In the genomic region with DNA sequence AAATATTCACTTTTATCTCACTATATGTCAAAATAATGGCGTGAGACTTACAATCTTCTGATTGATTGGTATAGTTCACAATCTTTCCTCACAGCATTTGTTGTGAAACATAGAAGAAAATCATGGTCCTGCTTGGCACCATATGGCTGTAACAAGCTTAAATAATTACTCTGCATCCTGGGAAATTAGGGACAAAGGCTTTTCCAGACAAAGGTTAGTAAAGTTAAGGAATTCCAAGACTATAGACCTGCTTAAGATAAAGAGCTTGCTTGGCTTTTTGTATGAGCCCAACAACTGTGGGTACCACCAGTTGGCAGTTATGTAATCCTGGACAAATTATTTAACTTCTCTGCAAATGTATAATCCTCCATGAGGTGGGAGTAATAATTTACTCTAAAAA, we compare ENCODE assay signal across 20 cellular contexts. TPM values are rescaled to one million over a fixed set of nuclear protein-coding genes. Genes with fewer than 3 reads are reported as not detected.
DNase-seq lines count a peak whose midpoint lies in the region; ATAC-seq, FAIRE-seq and TF ChIP-seq lines count a peak whose summit lies in the region.
"Had no signal": no experiment of that assay in that cellular context is flagged by ENCODE, and none has a peak within 500 bp of the region (broad histone marks: within the 10 kb centered on the region; RNA-seq: fewer than 3 reads in every experiment).

No MANE protein-coding gene starts in this region.

- no peak overlapping the region for H2BK15ac ChIP-seq in mesendoderm (replicated peaks; ENCODE audit: low read depth)

- H3K4me3 Mint-ChIP-seq in T-helper 17 cell = no peak overlapping the region
- H3K4me3 Mint-ChIP-seq: CD4-positive, alpha-beta T cell; HFFc6 had no signal

- H3K4me3 ChIP-seq in breast epithelium (peak overlapping the region in 1 of 3 donors; percentile 20), mammary epithelial cell (replicated peaks in 1 of 3; ENCODE audit: insufficient read depth in 1 of 3, low read depth in 2 of 3, low read length in 3 of 3) (no peak overlapping the region), mesendoderm (ENCODE audit: low read length) (no peak overlapping the region), sigmoid colon (no peak overlapping the region)
- H3K4me3 ChIP-seq: A549 had no signal

- peaks cover 3% of the 10 kb centered on the region for H3K4me1 Mint-ChIP-seq in T-helper 17 cell

- no peak for FAIRE-seq in RCC 7860 (lab: Jason Lieb, UNC)
- FAIRE-seq: A549, D721Med, GM12892, GM18507 had no signal

- H3K9me3 ChIP-seq in breast epithelium = no peaks in the 10 kb centered on the region
- no peaks in the 10 kb centered on the region for H3K9me3 ChIP-seq in mammary epithelial cell (replicated peaks; ENCODE audit: insufficient read depth, low read length)
- H3K9me3 ChIP-seq in sigmoid colon = no peaks in the 10 kb centered on the region
- H3K9me3 ChIP-seq in T-helper 17 cell (ENCODE audit: control insufficient read depth, low read length, poor library complexity, severe bottlenecking) = no peaks in the 10 kb centered on the region
- H3K9me3 ChIP-seq: A549, Caco-2 had no signal

- TF ChIP-seq EP300 in sigmoid colon (IDR thresholded peaks at IDR 0.05) = no peak

- H3K27ac Mint-ChIP-seq in T-helper 17 cell = no peak overlapping the region
- H3K27ac Mint-ChIP-seq: CD4-positive, alpha-beta T cell; HFFc6 had no signal

- H3K9ac ChIP-seq in mammary epithelial cell (ENCODE audit: insufficient read depth, low read length) (no peak overlapping the region), mesendoderm (ENCODE audit: low read length) (no peak overlapping the region)

- H3K4ac ChIP-seq in mesendoderm (ENCODE audit: low read depth, low read length) = no peak overlapping the region

- CTCF ChIA-PET in mammary epithelial cell (lab: Charles Lee; ENCODE audit: low non-redundant PET) = no interaction called here

- 83% methylated on average over 1 of the region's 1 CpG for WGBS in mammary epithelial cell (ENCODE audit: low coverage, missing lambda C conversion rate)
- WGBS in mesendoderm (ENCODE audit: extremely low coverage, insufficient coverage, low lambda C conversion rate) = no CpG with 5 or more reads among the region's 1 CpG
- 91 to 92% methylated on average over 1 of the region's 1 CpG for WGBS in sigmoid colon, 2 donors

- no peak overlapping the region for H3K23ac ChIP-seq in mesendoderm (ENCODE audit: low read length)

- H2AFZ ChIP-seq in mammary epithelial cell (ENCODE audit: low read depth, low read length) = no peak overlapping the region

- H3K79me2 ChIP-seq in mammary epithelial cell (ENCODE audit: insufficient read depth, low read length) = no peaks in the 10 kb centered on the region
- H3K79me2 ChIP-seq in mesendoderm (ENCODE audit: control insufficient read depth, insufficient read depth, low read length) = no peaks in the 10 kb centered on the region

- no peaks in the 10 kb centered on the region for H4K20me1 ChIP-seq in mammary epithelial cell (ENCODE audit: insufficient read depth, low read length)

- H4K5ac ChIP-seq in mesendoderm (ENCODE audit: low read length) = no peak overlapping the region

- H2BK5ac ChIP-seq in mesendoderm (ENCODE audit: low read length) = no peak overlapping the region

- ATAC-seq in T-helper 17 cell = no peak
- ATAC-seq: A549, HCT116 had no signal

- dilution Hi-C loops in mammary epithelial cell (cut with HindIII; ENCODE audit: low sequenced_read_pairs) = loop anchor here (10.0 kb wide), 1 partner anchor 61 kb away; no protein-coding TSS in a partner anchor

- H3K27ac ChIP-seq in breast epithelium (peak overlapping the region; percentile 49 to 81), mammary epithelial cell (ENCODE audit: insufficient read depth, low read depth, low read length) (no peak overlapping the region), mesendoderm (ENCODE audit: low read depth, low read length) (no peak overlapping the region), sigmoid colon (peak overlapping the region in 3 of 4 donors; percentile 12 to 87 (median 85))
- H3K27ac ChIP-seq: 22Rv1, A549, C4-2B had no signal

- H3K56ac ChIP-seq in mesendoderm (ENCODE audit: low read length) = no peak overlapping the region

- in situ Hi-C loops in mammary epithelial cell (cut with MboI; ENCODE audit: low sequenced_read_pairs in 2 of 2) = no loop called here

- no peaks in the 10 kb centered on the region for H3K79me1 ChIP-seq in mesendoderm (ENCODE audit: low read length)

- no peak overlapping the region for H2BK120ac ChIP-seq in mesendoderm (ENCODE audit: low read depth, low read length)

- H2AK5ac ChIP-seq in mesendoderm (ENCODE audit: low read length) = no peak overlapping the region

- H3K4me1 ChIP-seq in breast epithelium = no peaks in the 10 kb centered on the region
- H3K4me1 ChIP-seq in mammary epithelial cell (ENCODE audit: insufficient read depth, low read length) = no peaks in the 10 kb centered on the region
- H3K4me1 ChIP-seq in mesendoderm (ENCODE audit: control insufficient read depth, low read depth, low read length) = peaks cover 2% of the 10 kb centered on the region
- H3K4me1 ChIP-seq in sigmoid colon = peaks cover 0 to 10% (median 7%) of the 10 kb centered on the region in 4 donors
- H3K4me1 ChIP-seq: A549 had no signal

- BruUV-seq in mammary epithelial cell (replicated peaks; lab: Mats Ljungman, UMichigan) = no TSS peak

- H3K18ac ChIP-seq in mesendoderm (ENCODE audit: low read length) = no peak overlapping the region

- TF ChIP-seq POLR2A in breast epithelium (IDR thresholded peaks at IDR 0.05) (no peak), sigmoid colon (IDR thresholded peaks at IDR 0.05) (no peak)

- H3K27me3 ChIP-seq in breast epithelium (no peaks in the 10 kb centered on the region), mammary epithelial cell (ENCODE audit: insufficient read depth, low read length) (peaks cover 2% of the 10 kb centered on the region), mesendoderm (ENCODE audit: insufficient read depth, low read length, poor library complexity) (no peaks in the 10 kb centered on the region), sigmoid colon (no peaks in the 10 kb centered on the region)

- H3K4me2 ChIP-seq in mammary epithelial cell (ENCODE audit: insufficient read depth, low read depth, low read length) (no peak overlapping the region), mesendoderm (ENCODE audit: low read length) (no peak overlapping the region)
- H3K4me2 ChIP-seq: A549 had no signal

- no peak overlapping the region for H4K8ac ChIP-seq in mesendoderm (ENCODE audit: low read depth, low read length)

- H3K36me3 Mint-ChIP-seq in T-helper 17 cell (ENCODE audit: low read depth) = no peaks in the 10 kb centered on the region

- H3K27me3 Mint-ChIP-seq in T-helper 17 cell = no peaks in the 10 kb centered on the region
- H3K27me3 Mint-ChIP-seq: CD4-positive, alpha-beta T cell had no signal

- H3K36me3 ChIP-seq in breast epithelium (no peaks in the 10 kb centered on the region), mammary epithelial cell (ENCODE audit: insufficient read depth, low read length) (no peaks in the 10 kb centered on the region), mesendoderm (ENCODE audit: control insufficient read depth, insufficient read depth, low read length) (no peaks in the 10 kb centered on the region), sigmoid colon (no peaks in the 10 kb centered on the region)

- no peak for DNase-seq in breast epithelium (ENCODE audit: low spot score in 2 of 2)
- no peak for DNase-seq in mammary epithelial cell
- peak; percentile 63 for DNase-seq in mesendoderm
- DNase-seq in sigmoid colon = no peak
- DNase-seq in T-helper 17 cell = no peak
- no peak for DNase-seq in NCI-H345 (lab: John Stamatoyannopoulos, UW)
- no peak for DNase-seq in RCC 7860 (ENCODE audit: low spot score)
- DNase-seq: AML-193; Caco-2; CD4-positive, alpha-beta T cell; GDM1; H7; HFFc6 had no signal

- no peak for TF ChIP-seq CTCF in breast epithelium (IDR thresholded peaks at IDR 0.05)
- no peak for TF ChIP-seq CTCF in mammary epithelial cell (conservative IDR thresholded peaks at IDR 0.05 in 1 of 2, IDR thresholded peaks at IDR 0.05 in 1 of 2; ENCODE audit: extremely low read depth in 1 of 2, insufficient read depth in 1 of 2, low read depth in 1 of 2, low read length in 2 of 2)
- no peak for TF ChIP-seq CTCF in sigmoid colon (IDR thresholded peaks at IDR 0.05)

- intact Hi-C loops in breast epithelium (cut with DNase I; ENCODE audit: low total_unique reads) (no loop called here), mammary epithelial cell (cut with micrococcal nuclease) (no loop called here), sigmoid colon (cut with DNase I) (loop anchor here (10.0 kb wide), 1 partner anchor 1149 kb away; no protein-coding TSS in a partner anchor)

RNA-seq across cellular contexts. Expression of a gene that starts 3.4 kb away (rescaled TPM):
- total RNA-seq in breast epithelium (10 to 100 TPM; 34.2 to 67.2 (median 52.1) TPM), mammary epithelial cell (1 to 10 TPM in 1 of 2 donors, under 1 TPM in 1; 0.12 to 1.2 TPM), sigmoid colon (100 to 1,000 TPM in 1 of 4 donors, 10 to 100 TPM in 3; 64.6 to 108 (median 70.4) TPM), T-helper 17 cell (under 1 TPM in 1 of 2 donors, not detected in 1; 0.05 TPM)
- polyA plus RNA-seq in mammary epithelial cell (0.01 TPM), sigmoid colon (1 to 10 TPM; 1.8 to 4.7 (median 4.2) TPM)
- not detected for polyA minus RNA-seq in mammary epithelial cell
- 3.7 TPM for polyA plus RNA-seq in mesendoderm (2013, experiment 1 of 2)
- polyA plus RNA-seq in mesendoderm (2013, experiment 2 of 2) = 3.5 TPM
- total RNA-seq: CD4-positive, alpha-beta T cell had no signal

Comparison
In these comparisons a context has a peak if more than half of its experiments do, and no peak if none do; other contexts are left out.
1. H3K27ac ChIP-seq: peak in breast epithelium (2 of 2) and sigmoid colon (3 of 4); none in mammary epithelial cell (single experiment) and mesendoderm (single experiment).
2. RNA of a gene that starts 3.4 kb away (total RNA-seq): 64.6 to 108 TPM in sigmoid colon and 34.2 to 67.2 TPM in breast epithelium; 0.12 to 1.2 TPM in mammary epithelial cell and 0.05 TPM in T-helper 17 cell; every median in the first group is over 10 times any median in the second.